18 cellular contexts compared by ENCODE assay signal in the genomic region with DNA sequence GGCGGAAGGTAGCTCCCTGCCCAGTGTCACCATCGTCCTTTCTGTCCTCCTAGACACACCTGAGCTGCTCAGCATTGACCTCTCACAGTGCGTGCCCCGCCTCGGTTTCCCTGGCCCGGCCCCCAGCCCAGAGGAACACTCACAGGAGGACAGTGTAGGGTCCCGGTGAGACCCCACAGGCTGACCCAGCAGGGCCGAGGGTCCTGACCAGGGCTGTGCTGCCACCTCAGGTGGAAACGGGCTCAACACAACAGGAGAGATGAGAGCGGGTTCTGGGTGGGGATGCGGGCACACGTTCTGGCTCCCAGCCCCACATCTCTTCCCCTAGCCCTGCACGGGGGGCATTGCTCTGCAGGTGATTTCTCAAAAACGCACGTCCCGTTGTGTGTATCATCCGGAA.
DNase-seq lines count a peak whose midpoint lies in the region; ATAC-seq, FAIRE-seq and TF ChIP-seq lines count a peak whose summit lies in the region.
"Had no signal": no experiment of that assay in that cellular context is flagged by ENCODE, and none has a peak within 500 bp of the region (broad histone marks: within the 10 kb centered on the region; RNA-seq: fewer than 3 reads in every experiment).

No MANE protein-coding gene starts in this region.

- H3K27ac Mint-ChIP-seq in activated naive CD4-positive, alpha-beta T cell treated with anti-CD3 and anti-CD28 coated beads, Interleukin-2, amount 10 ng/mL, durations not matched to agents 7 days and 5 days: no peak overlapping the region
- H3K27ac Mint-ChIP-seq: CD4-positive, alpha-beta T cell; H9 had no signal

- H2AFZ ChIP-seq in osteoblast (ENCODE audit: low read length): no peak overlapping the region

- H3K9me3 Mint-ChIP-seq in activated naive CD4-positive, alpha-beta T cell treated with anti-CD3 and anti-CD28 coated beads, Interleukin-2, amount 10 ng/mL, durations not matched to agents 7 days and 5 days: peaks cover 15% of the 10 kb centered on the region

- H3K27ac ChIP-seq in kidney (ENCODE audit: low read depth in 2 of 2, low read length in 2 of 2): no peak overlapping the region
- no peak overlapping the region for H3K27ac ChIP-seq in osteoblast (ENCODE audit: low read depth, low read length)
- no peak overlapping the region for H3K27ac ChIP-seq in upper lobe of right lung

- no peak for ATAC-seq in upper lobe of right lung

- H3K27me3 ChIP-seq in osteoblast (ENCODE audit: insufficient read depth, low read length) (no peaks in the 10 kb centered on the region), upper lobe of right lung (no peaks in the 10 kb centered on the region)

- intact Hi-C loops in kidney (cut with DNase I): no loop called here
- intact Hi-C loops in upper lobe of right lung (cut with DNase I): no loop called here

- H3K27me3 Mint-ChIP-seq in activated naive CD4-positive, alpha-beta T cell treated with anti-CD3 and anti-CD28 coated beads, Interleukin-2, amount 10 ng/mL, durations not matched to agents 7 days and 5 days: no peaks in the 10 kb centered on the region
- H3K27me3 Mint-ChIP-seq: CD4-positive, alpha-beta T cell had no signal

- no peaks in the 10 kb centered on the region for H4K20me1 ChIP-seq in osteoblast (ENCODE audit: insufficient read depth, low read length)

- H3K4me1 Mint-ChIP-seq in activated naive CD4-positive, alpha-beta T cell treated with anti-CD3 and anti-CD28 coated beads, Interleukin-2, amount 10 ng/mL, durations not matched to agents 7 days and 5 days: no peaks in the 10 kb centered on the region
- H3K4me1 Mint-ChIP-seq: H9 had no signal

- no peak overlapping the region for H3K4me3 Mint-ChIP-seq in activated naive CD4-positive, alpha-beta T cell treated with anti-CD3 and anti-CD28 coated beads, Interleukin-2, amount 10 ng/mL, durations not matched to agents 7 days and 5 days
- H3K4me3 Mint-ChIP-seq: CD4-positive, alpha-beta T cell; H9 had no signal

- no peak overlapping the region for H3K4me2 ChIP-seq in osteoblast (ENCODE audit: insufficient read depth, low read length)

- H3K9me3 ChIP-seq in kidney (ENCODE audit: control insufficient read depth in 1 of 2, low read length in 2 of 2): peaks cover 3 to 8% of the 10 kb centered on the region in 2 donors
- H3K9me3 ChIP-seq in osteoblast (ENCODE audit: low read depth, low read length): no peaks in the 10 kb centered on the region
- H3K9me3 ChIP-seq in upper lobe of right lung: no peaks in the 10 kb centered on the region

- no peaks in the 10 kb centered on the region for H3K79me2 ChIP-seq in osteoblast (ENCODE audit: insufficient read depth, low read length)

- no peak overlapping the region for H3K9ac ChIP-seq in kidney (ENCODE audit: low read length in 2 of 2)

- TF ChIP-seq CTCF in kidney (IDR thresholded peaks at IDR 0.05; ENCODE audit: borderline replicate concordance, extremely low read depth, insufficient read depth): no peak
- no peak for TF ChIP-seq CTCF in osteoblast (IDR thresholded peaks at IDR 0.05; ENCODE audit: extremely low read depth, low read depth, low read length)
- TF ChIP-seq CTCF in upper lobe of right lung (IDR thresholded peaks at IDR 0.05): no peak

- peak; percentile 12 for DNase-seq in activated naive CD4-positive, alpha-beta T cell treated with anti-CD3 and anti-CD28 coated beads, Interleukin-2, amount 10 ng/mL, durations not matched to agents 7 days and 5 days
- no peak for DNase-seq in activated naive CD4-positive, alpha-beta T cell treated with anti-CD3 and anti-CD28 coated beads, Interleukin-2, amount 50 U/mL, for 16 hours
- DNase-seq in kidney (peak; percentile 43), osteoblast (ENCODE audit: insufficient read length, low spot score, missing footprints) (peak; percentile 42), upper lobe of right lung (peak; percentile 44), NCI-H2171 (lab: John Stamatoyannopoulos, UW) (no peak), DMS 273 treated with DMSO at 0.1 percent for 48 hours (lab: John Stamatoyannopoulos, UW) (no peak)
- DNase-seq in activated CD8-positive, alpha-beta memory T cell treated with anti-CD3 and anti-CD28 coated beads, Interleukin-2, amount 50 U/mL, for 4 hours: no peak
- DNase-seq: ACHN, C1 segment of cervical spinal cord, DMS153, DMS79 treated with DMSO at 0.1 percent for 48 hours, EL, GOT3, H9 had no signal

- no peak overlapping the region for H3K4me3 ChIP-seq in kidney (ENCODE audit: low read length in 2 of 2)
- no peak overlapping the region for H3K4me3 ChIP-seq in osteoblast (ENCODE audit: insufficient read depth, low read length)
- H3K4me3 ChIP-seq in upper lobe of right lung: no peak overlapping the region

- CTCF ChIA-PET in activated naive CD4-positive, alpha-beta T cell treated with anti-CD3 and anti-CD28 coated beads, Interleukin-2, amount 10 ng/mL, durations not matched to agents 7 days and 5 days (lab: Charles Lee): no interaction called here

- H3K36me3 ChIP-seq in kidney (ENCODE audit: control insufficient read depth in 1 of 2, insufficient read depth in 2 of 2, low read length in 2 of 2) (no peaks in the 10 kb centered on the region), osteoblast (ENCODE audit: insufficient read depth, low read length) (no peaks in the 10 kb centered on the region), upper lobe of right lung (no peaks in the 10 kb centered on the region)

- no peak for FAIRE-seq in kidney (lab: Jason Lieb, UNC)
- FAIRE-seq: G401.6, GM12891 had no signal

- H3K4me1 ChIP-seq in kidney (ENCODE audit: control insufficient read depth in 1 of 2, insufficient read depth in 1 of 2, low read depth in 1 of 2, low read length in 2 of 2) (no peaks in the 10 kb centered on the region), osteoblast (ENCODE audit: insufficient read depth, low read length) (no peaks in the 10 kb centered on the region), upper lobe of right lung (no peaks in the 10 kb centered on the region)

- H3K36me3 Mint-ChIP-seq in activated naive CD4-positive, alpha-beta T cell treated with anti-CD3 and anti-CD28 coated beads, Interleukin-2, amount 10 ng/mL, durations not matched to agents 7 days and 5 days: no peaks in the 10 kb centered on the region

Comparison
In these comparisons a context has a peak if more than half of its experiments do, and no peak if none do; other contexts are left out.
1. DNase-seq: peak in activated naive CD4-positive, alpha-beta T cell treated with anti-CD3 and anti-CD28 coated beads, Interleukin-2, amount 10 ng/mL, durations not matched to agents 7 days and 5 days (single experiment), kidney (single experiment), osteoblast (single experiment) and upper lobe of right lung (single experiment); none in activated naive CD4-positive, alpha-beta T cell treated with anti-CD3 and anti-CD28 coated beads, Interleukin-2, amount 50 U/mL, for 16 hours (single experiment), NCI-H2171 (single experiment), DMS 273 treated with DMSO at 0.1 percent for 48 hours (single experiment) and activated CD8-positive, alpha-beta memory T cell treated with anti-CD3 and anti-CD28 coated beads, Interleukin-2, amount 50 U/mL, for 4 hours (single experiment).